In genomic region chr5:41346609-41347008, GRCh38 we compare ENCODE assay signal across 18 cellular contexts.
A peak's percentile ranks its signal among the peaks of the same experiment; 100 is the strongest.
DNase-seq lines count a peak whose midpoint lies in the region; FAIRE-seq and TF ChIP-seq lines count a peak whose summit lies in the region.
"Had no signal": no experiment of that assay in that cellular context is flagged by ENCODE, and none has a peak within 500 bp of the region (broad histone marks: within the 10 kb centered on the region; RNA-seq: fewer than 3 reads in every experiment).

No MANE protein-coding gene starts in this region.

- H3K27me3 Mint-ChIP-seq in mesothelial cell of epicardium (ENCODE audit: low read depth), result peaks cover 7% of the 10 kb centered on the region
- H3K27me3 Mint-ChIP-seq: activated CD4-positive, alpha-beta T cell treated with anti-CD3 and anti-CD28 coated beads, Interleukin-2, amount 10 ng/mL, durations not matched to agents 24 days and 14 days; activated naive CD4-positive, alpha-beta T cell treated with anti-CD3 and anti-CD28 coated beads, Interleukin-2, amount 10 ng/mL, durations not matched to agents 7 days and 5 days had no signal

- FAIRE-seq in GM12892 (lab: Jason Lieb, UNC), result no peak
- FAIRE-seq: pancreas had no signal

- H3K27me3 ChIP-seq in GM06990 (replicated peaks; ENCODE audit: control insufficient read depth, insufficient read depth, low read length), result no peaks in the 10 kb centered on the region
- H3K27me3 ChIP-seq: breast epithelium, heart left ventricle, pancreas, spleen had no signal

- H3K36me3 ChIP-seq in GM06990 (ENCODE audit: control insufficient read depth, insufficient read depth, low read length), result no peaks in the 10 kb centered on the region
- H3K36me3 ChIP-seq: breast epithelium, heart left ventricle, pancreas, spleen had no signal

- H3K4me1 Mint-ChIP-seq in mesothelial cell of epicardium, result no peaks in the 10 kb centered on the region
- H3K4me1 Mint-ChIP-seq: activated CD4-positive, alpha-beta T cell treated with anti-CD3 and anti-CD28 coated beads, Interleukin-2, amount 10 ng/mL, durations not matched to agents 24 days and 14 days; activated naive CD4-positive, alpha-beta T cell treated with anti-CD3 and anti-CD28 coated beads, Interleukin-2, amount 10 ng/mL, durations not matched to agents 7 days and 5 days had no signal

- H3K4me3 Mint-ChIP-seq in mesothelial cell of epicardium, result no peak overlapping the region
- H3K4me3 Mint-ChIP-seq: activated CD4-positive, alpha-beta T cell treated with anti-CD3 and anti-CD28 coated beads, Interleukin-2, amount 10 ng/mL, durations not matched to agents 24 days and 14 days; activated naive CD4-positive, alpha-beta T cell treated with anti-CD3 and anti-CD28 coated beads, Interleukin-2, amount 10 ng/mL, durations not matched to agents 7 days and 5 days had no signal

- H3K27ac Mint-ChIP-seq in mesothelial cell of epicardium, result no peak overlapping the region
- H3K27ac Mint-ChIP-seq: activated CD4-positive, alpha-beta T cell treated with anti-CD3 and anti-CD28 coated beads, Interleukin-2, amount 10 ng/mL, durations not matched to agents 24 days and 14 days; activated naive CD4-positive, alpha-beta T cell treated with anti-CD3 and anti-CD28 coated beads, Interleukin-2, amount 10 ng/mL, durations not matched to agents 7 days and 5 days had no signal

- TF ChIP-seq POLR2A in GM12892 (IDR thresholded peaks at IDR 0.05; ENCODE audit: low read depth, low read length), result no peak

- TF ChIP-seq CTCF in GM06990 (IDR thresholded peaks at IDR 0.05; ENCODE audit: insufficient read depth, low read length, poor library complexity, severe bottlenecking) (peak; percentile 13), retinal pigment epithelial cell (conservative IDR thresholded peaks at IDR 0.05; ENCODE audit: low read depth, low read length) (peak; percentile 4), mesothelial cell of epicardium (IDR thresholded peaks at IDR 0.05; ENCODE audit: unreplicated experiment) (no peak)

- DNase-seq in GM06990 (ENCODE audit: extremely low read depth, insufficient read length), result no peak
- peak; percentile 9 for DNase-seq in NCI-H69 (lab: John Stamatoyannopoulos, UW)
- peak; percentile 23 for DNase-seq in dedifferentiated amniotic fluid mesenchymal stem cell (ENCODE audit: extremely low spot score)
- DNase-seq in retinal pigment epithelial cell (ENCODE audit: low read depth), result no peak
- no peak for DNase-seq in hepatic stellate cell (ENCODE audit: low spot score)
- no peak for DNase-seq in GM12892 (ENCODE audit: insufficient read length)
- no peak for DNase-seq in mesothelial cell of epicardium (ENCODE audit: low spot score in 2 of 2, unreplicated experiment in 2 of 2)
- DNase-seq: activated CD4-positive, alpha-beta T cell treated with anti-CD3 and anti-CD28 coated beads, Interleukin-2, amount 10 ng/mL, durations not matched to agents 24 days and 14 days; activated naive CD4-positive, alpha-beta T cell treated with anti-CD3 and anti-CD28 coated beads, Interleukin-2, amount 10 ng/mL, durations not matched to agents 7 days and 5 days; GDM1; heart left ventricle; NCI-H2029; NCI-H748 treated with DMSO at 0.1 percent for 48 hours; pancreas; spleen; stimulated activated naive CD4-positive, alpha-beta T cell treated with Interleukin-2 at 50 U/mL for 16 hours; T-helper 9 cell had no signal

- no peaks in the 10 kb centered on the region for H3K36me3 Mint-ChIP-seq in mesothelial cell of epicardium
- H3K36me3 Mint-ChIP-seq: activated naive CD4-positive, alpha-beta T cell treated with anti-CD3 and anti-CD28 coated beads, Interleukin-2, amount 10 ng/mL, durations not matched to agents 7 days and 5 days had no signal

- no peaks in the 10 kb centered on the region for H3K9me3 Mint-ChIP-seq in mesothelial cell of epicardium
- H3K9me3 Mint-ChIP-seq: activated CD4-positive, alpha-beta T cell treated with anti-CD3 and anti-CD28 coated beads, Interleukin-2, amount 10 ng/mL, durations not matched to agents 24 days and 14 days; activated naive CD4-positive, alpha-beta T cell treated with anti-CD3 and anti-CD28 coated beads, Interleukin-2, amount 10 ng/mL, durations not matched to agents 7 days and 5 days had no signal

- H3K4me3 ChIP-seq in GM06990 (replicated peaks; ENCODE audit: low read depth, low read length) (no peak overlapping the region), retinal pigment epithelial cell (ENCODE audit: low read length) (no peak overlapping the region)
- H3K4me3 ChIP-seq: breast epithelium, heart left ventricle, pancreas, spleen had no signal

Comparison
In these comparisons a context has a peak if more than half of its experiments do, and no peak if none do; other contexts are left out.
1. DNase-seq: peak in NCI-H69 (single experiment) and dedifferentiated amniotic fluid mesenchymal stem cell (single experiment); none in GM06990 (single experiment), retinal pigment epithelial cell (single experiment), hepatic stellate cell (single experiment), GM12892 (single experiment) and mesothelial cell of epicardium (0 of 2).